Comparison of ENCODE assay signal across 26 cellular contexts in genomic region chrX:2417205-2417604, GRCh38.
"Had no signal": no experiment of that assay in that cellular context is flagged by ENCODE, and none has a peak within 500 bp of the region (broad histone marks: within the 10 kb centered on the region; RNA-seq: fewer than 3 reads in every experiment).

No MANE protein-coding gene starts in this region.

- H3K27ac ChIP-seq: coronary artery, esophagus muscularis mucosa, heart right ventricle, lower lobe of right lung, neutrophil, pancreas, thoracic aorta, tibial nerve, upper lobe of right lung, uterus had no signal

- DNase-seq: dermis blood vessel endothelial cell; effector memory CD4-positive, alpha-beta T cell; foreskin melanocyte; glutamatergic neuron; heart right ventricle; hippocampal formation; islet precursor cell; kidney glomerular epithelial cell; left ventricle myocardium superior; lower lobe of right lung; pancreas; retina; stimulated activated CD4-positive, alpha-beta T cell treated with anti-CD3 and anti-CD28 coated beads, Interleukin-12 subunit alpha, Interleukin-12 subunit beta, amount 100 ng/mL, for 4 hours; stimulated activated CD4-positive, alpha-beta T cell treated with anti-CD3 and anti-CD28 coated beads, Interleukin-1b, Interleukin-23, amount 100 ng/mL, for 48 hours; stimulated activated CD4-positive, alpha-beta T cell treated with anti-CD3 and anti-CD28 coated beads, Interleukin-4, amount 100 ng/mL, for 24 hours; upper lobe of right lung; uterus had no signal

- H3K4me1 ChIP-seq: esophagus muscularis mucosa, heart right ventricle, lower lobe of right lung, pancreas, tibial nerve, upper lobe of right lung, uterus had no signal

- FAIRE-seq: endothelial cell of umbilical vein, pancreas had no signal

- H3K9me3 ChIP-seq: esophagus muscularis mucosa, heart right ventricle, lower lobe of right lung, neutrophil, pancreas, thoracic aorta, tibial nerve, upper lobe of right lung, uterus had no signal

- ATAC-seq: heart right ventricle; left ventricle myocardium superior; lower lobe of right lung; pancreas; sciatic nerve; stimulated activated memory B cell treated with anti-CD40 and anti-IgM and Interleukin-4, amounts not matched to agents 10 μg/mL and 1 μg/mL and 100 μg/mL, for 72 hours; upper lobe of right lung had no signal

- H3K27me3 ChIP-seq: esophagus muscularis mucosa, heart right ventricle, neutrophil, pancreas, tibial nerve, upper lobe of right lung, uterus had no signal

- H3K4me2 ChIP-seq: smooth muscle cell had no signal

- H3K36me3 ChIP-seq: lower lobe of right lung, pancreas, thoracic aorta, upper lobe of right lung, uterus had no signal

- H3K4me3 ChIP-seq: coronary artery, esophagus muscularis mucosa, heart right ventricle, lower lobe of right lung, pancreas, smooth muscle cell, thoracic aorta, tibial nerve, upper lobe of right lung, uterus had no signal
